ENCODE assay signal across 12 cellular contexts in the genomic region with DNA sequence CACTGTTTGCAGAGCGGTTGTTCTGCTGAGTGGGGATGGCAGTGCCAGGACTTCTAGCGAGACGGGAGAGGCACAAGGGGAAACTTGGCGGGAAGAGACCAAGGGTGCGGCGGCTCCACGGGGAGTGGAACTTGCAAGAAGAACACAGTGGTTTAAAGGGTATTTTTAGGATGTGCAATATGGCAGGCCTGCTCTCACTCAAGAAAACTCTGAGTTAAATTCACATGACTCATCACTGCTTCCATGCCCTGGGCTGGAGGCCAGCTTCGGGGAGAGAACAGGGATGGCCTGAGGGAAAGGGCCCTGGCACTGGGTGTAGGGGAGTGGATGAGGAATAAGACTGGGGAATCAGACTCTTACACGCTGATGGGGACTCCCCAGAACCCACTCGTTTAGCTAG. TPM values are rescaled to one million over a fixed set of nuclear protein-coding genes. Genes with fewer than 3 reads are reported as not detected.
DNase-seq lines count a peak whose midpoint lies in the region; ATAC-seq lines count a peak whose summit lies in the region.
"Had no signal": no experiment of that assay in that cellular context is flagged by ENCODE, and none has a peak within 500 bp of the region (broad histone marks: within the 10 kb centered on the region; RNA-seq: fewer than 3 reads in every experiment).

No MANE protein-coding gene starts in this region.

- H3K27me3 Mint-ChIP-seq in activated CD4-positive, alpha-beta T cell treated with anti-CD3 and anti-CD28 coated beads for 36 hours, result peaks cover 2% of the 10 kb centered on the region
- H3K27me3 Mint-ChIP-seq in naive thymus-derived CD4-positive, alpha-beta T cell, result peaks cover 6 to 40% (median 9%) of the 10 kb centered on the region in 5 donors

- H3K36me3 ChIP-seq in naive thymus-derived CD4-positive, alpha-beta T cell (ENCODE audit: control insufficient read depth in 2 of 3, insufficient read depth in 3 of 3, low read length in 3 of 3), result no peaks in the 10 kb centered on the region
- H3K36me3 ChIP-seq: SJSA1 had no signal

- no peaks in the 10 kb centered on the region for H3K27me3 ChIP-seq in naive thymus-derived CD4-positive, alpha-beta T cell (ENCODE audit: control insufficient read depth in 2 of 2, insufficient read depth in 2 of 2, low read length in 2 of 2)

- POLR2A ChIA-PET in activated CD4-positive, alpha-beta T cell treated with anti-CD3 and anti-CD28 coated beads for 36 hours (lab: Charles Lee), result no interaction called here
- POLR2A ChIA-PET in naive thymus-derived CD4-positive, alpha-beta T cell (lab: Charles Lee), result no interaction called here

- DNase-seq in ACHN (peak; percentile 74), HT1080 (ENCODE audit: low read depth) (peak; percentile 51), dermis blood vessel endothelial cell (peak; percentile 14), medulla oblongata (ENCODE audit: extremely low spot score) (peak; percentile 14)
- no peak for DNase-seq in activated CD4-positive, alpha-beta T cell treated with anti-CD3 and anti-CD28 coated beads for 36 hours
- no peak for DNase-seq in naive thymus-derived CD4-positive, alpha-beta T cell
- DNase-seq in stimulated activated naive CD4-positive, alpha-beta T cell treated with Interleukin-2 at 50 U/mL for 16 hours (lab: John Stamatoyannopoulos, UW), result no peak
- DNase-seq in activated CD4-positive, CD25-positive, alpha-beta regulatory T cell treated with anti-CD3 and anti-CD28 coated beads, Interleukin-2, amount 50 U/mL, for 72 hours, result no peak
- DNase-seq: activated CD8-positive, alpha-beta memory T cell treated with anti-CD3 and anti-CD28 coated beads, Interleukin-2, amount 50 U/mL, for 48 hours; COR-L47; NCI-H1048 had no signal

- peaks cover 0 to 3% (median 0%) of the 10 kb centered on the region in 3 experiments for H3K9me3 ChIP-seq in naive thymus-derived CD4-positive, alpha-beta T cell (ENCODE audit: control insufficient read depth in 2 of 3, low read length in 3 of 3)
- H3K9me3 ChIP-seq: SJSA1 had no signal

- H3K27ac ChIP-seq in naive thymus-derived CD4-positive, alpha-beta T cell (ENCODE audit: low read depth, low read length), result no peak overlapping the region
- H3K27ac ChIP-seq: SJSA1 had no signal

- in situ Hi-C loops in ACHN (cut with HindIII; ENCODE audit: low pct_ligation_motif_present, low pct_unique_long_range_greater_than_20kb, low sequenced_read_pairs), result no loop called here

- H3K4me3 ChIP-seq in naive thymus-derived CD4-positive, alpha-beta T cell (ENCODE audit: low read length), result no peak overlapping the region
- H3K4me3 ChIP-seq: SJSA1 had no signal

- intact Hi-C loops in activated CD4-positive, alpha-beta T cell treated with anti-CD3 and anti-CD28 coated beads for 36 hours (cut with DNase I, micrococcal nuclease), result no loop called here
- intact Hi-C loops in naive thymus-derived CD4-positive, alpha-beta T cell (cut with micrococcal nuclease), result no loop called here

- H3K36me3 Mint-ChIP-seq in activated CD4-positive, alpha-beta T cell treated with anti-CD3 and anti-CD28 coated beads for 36 hours (ENCODE audit: low read depth), result no peaks in the 10 kb centered on the region
- H3K36me3 Mint-ChIP-seq in naive thymus-derived CD4-positive, alpha-beta T cell, result peaks cover 0 to 4% (median 0%) of the 10 kb centered on the region in 5 donors

- peaks cover 0 to 18% of the 10 kb centered on the region in 2 donors for H3K4me1 ChIP-seq in naive thymus-derived CD4-positive, alpha-beta T cell (ENCODE audit: control insufficient read depth in 2 of 2, insufficient read depth in 2 of 2, low read length in 2 of 2)
- H3K4me1 ChIP-seq: SJSA1 had no signal

- no peaks in the 10 kb centered on the region for H3K9me3 Mint-ChIP-seq in activated CD4-positive, alpha-beta T cell treated with anti-CD3 and anti-CD28 coated beads for 36 hours (ENCODE audit: low read depth)
- H3K9me3 Mint-ChIP-seq in naive thymus-derived CD4-positive, alpha-beta T cell, result peaks cover 0 to 1% (median 0%) of the 10 kb centered on the region in 11 donors

- no peak overlapping the region for H3K4me3 Mint-ChIP-seq in activated CD4-positive, alpha-beta T cell treated with anti-CD3 and anti-CD28 coated beads for 36 hours
- H3K4me3 Mint-ChIP-seq in naive thymus-derived CD4-positive, alpha-beta T cell, result no peak overlapping the region

- CTCF ChIA-PET in activated CD4-positive, alpha-beta T cell treated with anti-CD3 and anti-CD28 coated beads for 36 hours (lab: Charles Lee), result no interaction called here
- CTCF ChIA-PET in naive thymus-derived CD4-positive, alpha-beta T cell (lab: Charles Lee), result no interaction called here

- no peak for ATAC-seq in activated CD4-positive, alpha-beta T cell treated with anti-CD3 and anti-CD28 coated beads for 36 hours
- no peak for ATAC-seq in naive thymus-derived CD4-positive, alpha-beta T cell

- H3K4me1 Mint-ChIP-seq in activated CD4-positive, alpha-beta T cell treated with anti-CD3 and anti-CD28 coated beads for 36 hours, result peaks cover 16% of the 10 kb centered on the region
- peaks cover 8 to 34% (median 25%) of the 10 kb centered on the region in 7 donors for H3K4me1 Mint-ChIP-seq in naive thymus-derived CD4-positive, alpha-beta T cell

- no peak overlapping the region for H3K27ac Mint-ChIP-seq in activated CD4-positive, alpha-beta T cell treated with anti-CD3 and anti-CD28 coated beads for 36 hours
- H3K27ac Mint-ChIP-seq in naive thymus-derived CD4-positive, alpha-beta T cell, result no peak overlapping the region

RNA-seq across cellular contexts. Expression of gene CD300LD, which starts 13.3 kb away (rescaled TPM):
- total RNA-seq in HT1080 (2014; rRNA removed; shearing (Covaris generic)), result not detected in 2 replicates
- polyA plus RNA-seq in HT1080 (2015; cell fraction: cytosol; rRNA removed), result not detected in 2 replicates
- not detected in 2 replicates for polyA plus RNA-seq in HT1080 (2015; cell fraction: nucleus; rRNA removed)
- not detected in 2 replicates for total RNA-seq in dermis blood vessel endothelial cell
- under 1 TPM in 1 of 2 experiments, not detected in 1; 0.18 TPM for total RNA-seq in activated CD4-positive, alpha-beta T cell treated with anti-CD3 and anti-CD28 coated beads for 36 hours
- total RNA-seq in naive thymus-derived CD4-positive, alpha-beta T cell, result under 1 TPM in 1 of 5 experiments, not detected in 4; 0.39 TPM
- polyA plus RNA-seq in naive thymus-derived CD4-positive, alpha-beta T cell, result not detected
- total RNA-seq: SJSA1 had no signal

RNA-seq across cellular contexts. Expression of gene CD300E, which starts 18.2 kb away (rescaled TPM):
- not detected in 2 replicates for total RNA-seq in HT1080 (2014; rRNA removed; shearing (Covaris generic))
- not detected in 2 replicates for polyA plus RNA-seq in HT1080 (2015; cell fraction: cytosol; rRNA removed)
- polyA plus RNA-seq in HT1080 (2015; cell fraction: nucleus; rRNA removed), result not detected in 2 replicates
- total RNA-seq in dermis blood vessel endothelial cell, result not detected in 2 replicates
- total RNA-seq in activated CD4-positive, alpha-beta T cell treated with anti-CD3 and anti-CD28 coated beads for 36 hours, result not detected
- total RNA-seq in naive thymus-derived CD4-positive, alpha-beta T cell, result 10 to 100 TPM in 2 of 5 experiments, not detected in 3; 11.9 to 93.1 TPM
- polyA plus RNA-seq in naive thymus-derived CD4-positive, alpha-beta T cell, result not detected
- total RNA-seq: SJSA1 had no signal

RNA-seq across cellular contexts. Expression of gene CD300H, which starts 38.1 kb away (rescaled TPM):
- not detected in 2 replicates for total RNA-seq in HT1080 (2014; rRNA removed; shearing (Covaris generic))
- polyA plus RNA-seq in HT1080 (2015; cell fraction: cytosol; rRNA removed), result not detected in 2 replicates
- not detected in 2 replicates for polyA plus RNA-seq in HT1080 (2015; cell fraction: nucleus; rRNA removed)
- total RNA-seq in dermis blood vessel endothelial cell, result not detected in 2 replicates
- not detected for total RNA-seq in activated CD4-positive, alpha-beta T cell treated with anti-CD3 and anti-CD28 coated beads for 36 hours
- 10 to 100 TPM in 1 of 5 experiments, under 1 TPM in 1, not detected in 3; 0.72 to 18.3 TPM for total RNA-seq in naive thymus-derived CD4-positive, alpha-beta T cell
- not detected for polyA plus RNA-seq in naive thymus-derived CD4-positive, alpha-beta T cell
- total RNA-seq: SJSA1 had no signal

RNA-seq across cellular contexts. Expression of gene CD300C, which starts 59.4 kb away (rescaled TPM):
- total RNA-seq in HT1080 (2014; rRNA removed; shearing (Covaris generic)), result 0.17 and 0.90 TPM in 2 replicates
- 0.66 and 0.71 TPM in 2 replicates for polyA plus RNA-seq in HT1080 (2015; cell fraction: cytosol; rRNA removed)
- 0.67 and 0.77 TPM in 2 replicates for polyA plus RNA-seq in HT1080 (2015; cell fraction: nucleus; rRNA removed)
- not detected in 2 replicates for total RNA-seq in dermis blood vessel endothelial cell
- not detected for total RNA-seq in activated CD4-positive, alpha-beta T cell treated with anti-CD3 and anti-CD28 coated beads for 36 hours
- 10 to 100 TPM in 1 of 5 experiments, 1 to 10 TPM in 1, under 1 TPM in 3; 0.22 to 20.5 (median 0.58) TPM for total RNA-seq in naive thymus-derived CD4-positive, alpha-beta T cell
- not detected for polyA plus RNA-seq in naive thymus-derived CD4-positive, alpha-beta T cell
- total RNA-seq: SJSA1 had no signal

Comparison
In these comparisons a context has a peak if more than half of its experiments do, and no peak if none do; other contexts are left out.
1. DNase-seq: peak in ACHN (single experiment), HT1080 (single experiment), dermis blood vessel endothelial cell (single experiment) and medulla oblongata (single experiment); none in activated CD4-positive, alpha-beta T cell treated with anti-CD3 and anti-CD28 coated beads for 36 hours (single experiment), naive thymus-derived CD4-positive, alpha-beta T cell (0 of 9), stimulated activated naive CD4-positive, alpha-beta T cell treated with Interleukin-2 at 50 U/mL for 16 hours (single experiment) and activated CD4-positive, CD25-positive, alpha-beta regulatory T cell treated with anti-CD3 and anti-CD28 coated beads, Interleukin-2, amount 50 U/mL, for 72 hours (single experiment).